8 cellular contexts compared by ENCODE assay signal in the genomic region with DNA sequence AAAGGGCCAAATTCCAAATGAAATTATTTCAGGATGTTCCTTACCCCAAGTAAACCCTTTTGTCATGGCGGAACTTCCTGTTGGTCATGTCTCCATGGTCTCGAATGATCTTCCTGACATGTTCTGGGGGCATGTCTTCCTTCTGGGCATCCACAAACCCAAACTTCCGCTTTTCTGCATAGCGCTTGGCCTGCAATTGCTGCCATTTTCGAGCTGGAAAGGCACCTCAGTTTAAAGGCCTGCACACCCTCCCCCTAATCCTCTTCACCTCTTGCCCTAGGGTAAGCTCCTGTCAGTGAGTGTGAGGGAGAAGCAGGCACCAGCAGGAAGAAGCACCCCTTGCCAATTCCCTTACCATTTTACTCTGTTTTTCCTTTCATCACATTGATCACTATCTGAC. TPM values are rescaled to one million over a fixed set of nuclear protein-coding genes. Genes with fewer than 3 reads are reported as not detected.
A peak's percentile ranks its signal among the peaks of the same experiment; 100 is the strongest.
DNase-seq lines count a peak whose midpoint lies in the region; ATAC-seq, FAIRE-seq and TF ChIP-seq lines count a peak whose summit lies in the region.

No MANE protein-coding gene starts in this region.

- H3K27ac ChIP-seq in ACC112 (ENCODE audit: low read depth, low read length): no peak overlapping the region
- H3K27ac ChIP-seq in K562 (ENCODE audit: extremely low read depth, low read depth, low read length): peak overlapping the region; percentile 84; the same call in 1 of the 3 replicates

- 42% methylated on average over 5 of the region's 5 CpGs for WGBS in K562 (ENCODE audit: insufficient coverage, low coverage, missing lambda C conversion rate)

- H3K79me2 ChIP-seq in ACC112 (ENCODE audit: control insufficient read depth, insufficient read depth, low read length, unreplicated experiment): peaks cover 47% of the 10 kb centered on the region
- H3K79me2 ChIP-seq in K562 (ENCODE audit: control insufficient read depth, insufficient read depth, low read length): peaks cover 46% of the 10 kb centered on the region

- peaks cover 4% of the 10 kb centered on the region for H3K9me1 ChIP-seq in K562 (ENCODE audit: control insufficient read depth, insufficient read depth, low read length)

- in situ Hi-C loops in K562 (cut with MboI): no loop called here

- peak overlapping the region; percentile 86 to 94; a peak in 3 of 4 replicates for H3K9ac ChIP-seq in K562 (ENCODE audit: insufficient read depth in 1 of 2, low read depth in 2 of 2, low read length in 2 of 2)

- H3K36me3 ChIP-seq in ACC112 (ENCODE audit: insufficient read depth, low read length) (peaks cover 49% of the 10 kb centered on the region), K562 (ENCODE audit: control insufficient read depth, insufficient read depth, low read length) (peaks cover 51% of the 10 kb centered on the region)

- peaks cover 13% of the 10 kb centered on the region; the same call in 1 of the 2 replicates for H4K20me1 ChIP-seq in K562 (replicated peaks; ENCODE audit: control insufficient read depth, insufficient read depth, low read length)

- peak overlapping the region; percentile 87 for H3K4me2 ChIP-seq in K562 (ENCODE audit: insufficient read depth, low read length)

- TF ChIP-seq EP300 in K562 (IDR thresholded peaks at IDR 0.05; ENCODE audit: low read length): no peak

- POLR2A ChIA-PET in K562 (lab: Yijun Ruan, JAX): interaction anchor here (0.6 to 1.3 kb wide), 8 partner anchors 7 to 717 kb away, joined by 3 to 9 read pairs (median 3); partner anchors contain the start of gene MNT

- no peak for TF ChIP-seq RAD21 in K562 (CRISPR knock-in tag; conservative IDR thresholded peaks at IDR 0.05 in 1 of 2, IDR thresholded peaks at IDR 0.05 in 1 of 2)

- BruUV-seq in K562 (replicated peaks; lab: Mats Ljungman, UMichigan): no TSS peak

- TF ChIP-seq POLR2A in K562 (conservative IDR thresholded peaks at IDR 0.05): no peak

- H3K4me1 ChIP-seq in ACC112 (ENCODE audit: control insufficient read depth, insufficient read depth, low read length, unreplicated experiment) (peaks cover 6% of the 10 kb centered on the region), K562 (replicated peaks in 1 of 2; ENCODE audit: control insufficient read depth in 2 of 2, insufficient read depth in 2 of 2, low read length in 2 of 2) (peaks cover 6 to 11% of the 10 kb centered on the region in 2 experiments; a peak in 4 of 5 replicates)

- H3K9me3 ChIP-seq in K562 (replicated peaks; ENCODE audit: control insufficient read depth, insufficient read depth, low read depth, low read length): no peaks in the 10 kb centered on the region

- ATAC-seq in K562 (no peak), HG02840 (IDR thresholded peaks at IDR 0.05; ENCODE audit: low FRiP score, unreplicated experiment) (no peak)

- DNase-seq in Jurkat, Clone E6-1 (ENCODE audit: low read depth, low spot score): no peak
- DNase-seq in K562 (ENCODE audit: extremely low read depth in 1 of 4, low spot score in 3 of 4) (no peak), midbrain (lab: John Stamatoyannopoulos, UW) (peak; percentile 0), DMS114 treated with DMSO at 0.1 percent for 48 hours (lab: John Stamatoyannopoulos, UW; ENCODE audit: unreplicated experiment) (no peak), NCI-H446 treated with DMSO at 0.1 percent for 48 hours (lab: John Stamatoyannopoulos, UW) (no peak), HK-2 (ENCODE audit: unreplicated experiment) (no peak)

- H3K27me3 ChIP-seq in ACC112 (ENCODE audit: insufficient read depth, low read length): no peaks in the 10 kb centered on the region
- H3K27me3 ChIP-seq in K562 (ENCODE audit: control insufficient read depth in 2 of 2, insufficient read depth in 2 of 2, low read length in 2 of 2): no peaks in the 10 kb centered on the region

- no peak for TF ChIP-seq CTCF in K562 (IDR thresholded peaks at IDR 0.05 in 2 of 3, conservative IDR thresholded peaks at IDR 0.05 in 1 of 3; ENCODE audit: insufficient read depth in 2 of 3, low read depth in 1 of 3, low read length in 3 of 3)

- CTCF ChIA-PET in K562 (lab: Yijun Ruan, JAX; ENCODE audit: low intra/inter-chr PET ratio): no interaction called here

- H3K4me3 ChIP-seq in ACC112 (ENCODE audit: low read depth, low read length): peak overlapping the region; percentile 90
- H3K4me3 ChIP-seq in Jurkat, Clone E6-1 (ENCODE audit: low read length): peak overlapping the region; percentile 82
- H3K4me3 ChIP-seq in K562: peak overlapping the region; percentile 94

- no peak for FAIRE-seq in K562 (lab: Jason Lieb, UNC)

- intact Hi-C loops in K562 (cut with micrococcal nuclease): loop anchor here (5.0 kb wide), 1 partner anchor 34 kb away; no protein-coding TSS in a partner anchor

- H2AFZ ChIP-seq in ACC112 (ENCODE audit: low read length, unreplicated experiment): no peak overlapping the region
- H2AFZ ChIP-seq in K562 (ENCODE audit: low read depth, low read length): no peak overlapping the region

RNA-seq across cellular contexts. Expression of gene PRPF8, which starts 1.2 kb away (rescaled TPM):
- polyA plus RNA-seq in Jurkat, Clone E6-1 (2012; ENCODE audit: insufficient read depth, insufficient read length): 317 TPM
- 654 and 969 TPM in 2 replicates for total RNA-seq in K562 (2011; cell fraction: chromatin; rRNA removed; ENCODE audit: low replicate concordance)
- total RNA-seq in K562 (2011; cell fraction: nucleolus; rRNA removed): 322 and 340 TPM in 2 replicates
- total RNA-seq in K562 (2011; cell fraction: nucleoplasm; rRNA removed): 351 and 363 TPM in 2 replicates
- total RNA-seq in K562 (2014; rRNA removed) (85.9 and 111 TPM in 2 replicates), K562 (2014; rRNA removed; fragmentation: Illumina TruSeq; extraction: Trizol) (64.3 and 72.1 TPM in 2 replicates), K562 (2015; rRNA removed; fragmentation: Illumina TruSeq; extraction: Trizol) (64.6 and 74.2 TPM in 2 replicates), K562 (2021) (278 and 294 TPM in 2 replicates)
- polyA plus RNA-seq in K562 (2011; rRNA removed) (64.3 and 160 TPM in 2 replicates), K562 (2014; fragmentation: Illumina TruSeq; extraction: Trizol) (208 and 224 TPM in 2 replicates), K562 (2014; fragmentation: Nextera tagmentation; extraction: Ambion mirVana) (100 to 1,000 TPM; 128 to 174 TPM), K562 (2014; rRNA removed) (77.2 and 85.9 TPM in 2 replicates)
- 111 and 123 TPM in 2 replicates for polyA plus RNA-seq in K562 (2011; cell fraction: cytosol; rRNA removed)
- polyA plus RNA-seq in K562 (2011; cell fraction: nucleus; rRNA removed): 279 and 287 TPM in 2 replicates
- 137 and 179 TPM in 2 replicates for polyA plus RNA-seq in K562 (2012)
- polyA minus RNA-seq in K562 (2011; rRNA and poly(A)+ RNA removed): 219 and 329 TPM in 2 replicates
- polyA minus RNA-seq in K562 (2011; cell fraction: cytosol; rRNA and poly(A)+ RNA removed): 406 and 503 TPM in 2 replicates
- polyA minus RNA-seq in K562 (2011; cell fraction: nucleus; rRNA and poly(A)+ RNA removed): 87.5 and 163 TPM in 2 replicates

RNA-seq across cellular contexts. Expression of gene TLCD2, which starts 26.7 kb away (rescaled TPM):
- not detected for polyA plus RNA-seq in Jurkat, Clone E6-1 (2012; ENCODE audit: insufficient read depth, insufficient read length)
- total RNA-seq in K562 (2011; cell fraction: chromatin; rRNA removed; ENCODE audit: low replicate concordance): 1.2 and 1.5 TPM in 2 replicates
- total RNA-seq in K562 (2011; cell fraction: nucleolus; rRNA removed): 1.1 and 1.2 TPM in 2 replicates
- 1.2 and 1.5 TPM in 2 replicates for total RNA-seq in K562 (2011; cell fraction: nucleoplasm; rRNA removed)
- total RNA-seq in K562 (2014; rRNA removed) (0.45 and 0.54 TPM in 2 replicates), K562 (2014; rRNA removed; fragmentation: Illumina TruSeq; extraction: Trizol) (0.64 and 0.65 TPM in 2 replicates), K562 (2015; rRNA removed; fragmentation: Illumina TruSeq; extraction: Trizol) (0.76 and 0.98 TPM in 2 replicates), K562 (2021) (0.78 and 0.89 TPM in 2 replicates)
- polyA plus RNA-seq in K562 (2011; rRNA removed) (0.46 and 0.50 TPM in 2 replicates), K562 (2014; fragmentation: Illumina TruSeq; extraction: Trizol) (0.58 and 0.64 TPM in 2 replicates), K562 (2014; fragmentation: Nextera tagmentation; extraction: Ambion mirVana) (under 1 TPM; 0.10 to 0.13 TPM), K562 (2014; rRNA removed) (0.73 and 1.0 TPM in 2 replicates)
- polyA plus RNA-seq in K562 (2011; cell fraction: cytosol; rRNA removed): 0.49 and 0.53 TPM in 2 replicates
- 0.39 and 0.54 TPM in 2 replicates for polyA plus RNA-seq in K562 (2011; cell fraction: nucleus; rRNA removed)
- 0.89 and 4.5 TPM in 2 replicates for polyA plus RNA-seq in K562 (2012)
- polyA minus RNA-seq in K562 (2011; rRNA and poly(A)+ RNA removed): 0.72 and 0.81 TPM in 2 replicates
- 0.48 and 0.73 TPM in 2 replicates for polyA minus RNA-seq in K562 (2011; cell fraction: cytosol; rRNA and poly(A)+ RNA removed)
- 0.40 and 0.56 TPM in 2 replicates for polyA minus RNA-seq in K562 (2011; cell fraction: nucleus; rRNA and poly(A)+ RNA removed)

RNA-seq across cellular contexts. Expression of gene RILP, which starts 33.8 kb away (rescaled TPM):
- 9.7 TPM for polyA plus RNA-seq in Jurkat, Clone E6-1 (2012; ENCODE audit: insufficient read depth, insufficient read length)
- 15.7 and 47.1 TPM in 2 replicates for total RNA-seq in K562 (2011; cell fraction: chromatin; rRNA removed; ENCODE audit: low replicate concordance)
- 41.4 and 44.9 TPM in 2 replicates for total RNA-seq in K562 (2011; cell fraction: nucleolus; rRNA removed)
- total RNA-seq in K562 (2011; cell fraction: nucleoplasm; rRNA removed): 19.0 and 24.0 TPM in 2 replicates
- total RNA-seq in K562 (2014; rRNA removed) (54.9 and 66.3 TPM in 2 replicates), K562 (2014; rRNA removed; fragmentation: Illumina TruSeq; extraction: Trizol) (14.1 and 15.3 TPM in 2 replicates), K562 (2015; rRNA removed; fragmentation: Illumina TruSeq; extraction: Trizol) (27.8 and 27.9 TPM in 2 replicates), K562 (2021) (41.3 and 45.4 TPM in 2 replicates)
- polyA plus RNA-seq in K562 (2011; rRNA removed) (22.8 and 23.0 TPM in 2 replicates), K562 (2014; fragmentation: Illumina TruSeq; extraction: Trizol) (29.9 and 40.4 TPM in 2 replicates), K562 (2014; fragmentation: Nextera tagmentation; extraction: Ambion mirVana) (1 to 10 TPM in 1 of 2 experiments, under 1 TPM in 1; 0.75 to 2.2 TPM), K562 (2014; rRNA removed) (43.4 and 46.6 TPM in 2 replicates)
- 18.3 and 40.5 TPM in 2 replicates for polyA plus RNA-seq in K562 (2011; cell fraction: cytosol; rRNA removed)
- polyA plus RNA-seq in K562 (2011; cell fraction: nucleus; rRNA removed): 40.5 and 69.5 TPM in 2 replicates
- polyA plus RNA-seq in K562 (2012): 30.0 and 68.3 TPM in 2 replicates
- polyA minus RNA-seq in K562 (2011; rRNA and poly(A)+ RNA removed): 6.7 and 9.9 TPM in 2 replicates
- 13.5 and 15.9 TPM in 2 replicates for polyA minus RNA-seq in K562 (2011; cell fraction: cytosol; rRNA and poly(A)+ RNA removed)
- polyA minus RNA-seq in K562 (2011; cell fraction: nucleus; rRNA and poly(A)+ RNA removed): 11.6 and 14.0 TPM in 2 replicates

RNA-seq across cellular contexts. Expression of gene SCARF1, which starts 38.0 kb away (rescaled TPM):
- polyA plus RNA-seq in Jurkat, Clone E6-1 (2012; ENCODE audit: insufficient read depth, insufficient read length): not detected
- 3.7 and 12.1 TPM in 2 replicates for total RNA-seq in K562 (2011; cell fraction: chromatin; rRNA removed; ENCODE audit: low replicate concordance)
- total RNA-seq in K562 (2011; cell fraction: nucleolus; rRNA removed): 6.1 and 10.0 TPM in 2 replicates
- total RNA-seq in K562 (2011; cell fraction: nucleoplasm; rRNA removed): 5.3 and 5.6 TPM in 2 replicates
- 0.57 and 0.95 TPM in 2 replicates for total RNA-seq in K562 (2014; rRNA removed)
- total RNA-seq in K562 (2014; rRNA removed; fragmentation: Illumina TruSeq; extraction: Trizol): 0.19 and 0.36 TPM in 2 replicates
- 0.75 and 0.94 TPM in 2 replicates for total RNA-seq in K562 (2015; rRNA removed; fragmentation: Illumina TruSeq; extraction: Trizol)
- total RNA-seq in K562 (2021): 1.0 and 1.5 TPM in 2 replicates
- 0.63 and 1.0 TPM in 2 replicates for polyA plus RNA-seq in K562 (2011; rRNA removed)
- polyA plus RNA-seq in K562 (2011; cell fraction: cytosol; rRNA removed): 0.62 and 1.4 TPM in 2 replicates
- polyA plus RNA-seq in K562 (2011; cell fraction: nucleus; rRNA removed): 5.9 and 9.9 TPM in 2 replicates
- polyA plus RNA-seq in K562 (2012): 1.3 and 6.9 TPM in 2 replicates
- 0.16 and 0.44 TPM in 2 replicates for polyA plus RNA-seq in K562 (2014; fragmentation: Illumina TruSeq; extraction: Trizol)
- polyA plus RNA-seq in K562 (2014; fragmentation: Nextera tagmentation; extraction: Ambion mirVana): under 1 TPM; 0.04 to 0.08 TPM
- polyA plus RNA-seq in K562 (2014; rRNA removed): 0.80 and 2.1 TPM in 2 replicates
- polyA minus RNA-seq in K562 (2011; rRNA and poly(A)+ RNA removed): 0.09 and 0.25 TPM in 2 replicates
- 0.67 and 1.0 TPM in 2 replicates for polyA minus RNA-seq in K562 (2011; cell fraction: cytosol; rRNA and poly(A)+ RNA removed)
- polyA minus RNA-seq in K562 (2011; cell fraction: nucleus; rRNA and poly(A)+ RNA removed): 1.6 and 1.9 TPM in 2 replicates

RNA-seq across cellular contexts. Expression of gene WDR81, which starts 41.0 kb away (rescaled TPM):
- polyA plus RNA-seq in Jurkat, Clone E6-1 (2012; ENCODE audit: insufficient read depth, insufficient read length): 9.3 TPM
- 13.5 and 42.5 TPM in 2 replicates for total RNA-seq in K562 (2011; cell fraction: chromatin; rRNA removed; ENCODE audit: low replicate concordance)
- 29.2 and 35.2 TPM in 2 replicates for total RNA-seq in K562 (2011; cell fraction: nucleolus; rRNA removed)
- total RNA-seq in K562 (2011; cell fraction: nucleoplasm; rRNA removed): 14.9 and 15.0 TPM in 2 replicates
- 11.1 and 12.5 TPM in 2 replicates for total RNA-seq in K562 (2014; rRNA removed)
- total RNA-seq in K562 (2014; rRNA removed; fragmentation: Illumina TruSeq; extraction: Trizol): 0.89 and 1.7 TPM in 2 replicates
- 4.3 and 5.3 TPM in 2 replicates for total RNA-seq in K562 (2015; rRNA removed; fragmentation: Illumina TruSeq; extraction: Trizol)
- total RNA-seq in K562 (2021): 13.0 and 17.1 TPM in 2 replicates
- polyA plus RNA-seq in K562 (2011; rRNA removed): 2.7 and 5.1 TPM in 2 replicates
- 5.3 and 9.9 TPM in 2 replicates for polyA plus RNA-seq in K562 (2011; cell fraction: cytosol; rRNA removed)
- 26.4 and 53.6 TPM in 2 replicates for polyA plus RNA-seq in K562 (2011; cell fraction: nucleus; rRNA removed)
- 8.7 and 12.9 TPM in 2 replicates for polyA plus RNA-seq in K562 (2012)
- polyA plus RNA-seq in K562 (2014; fragmentation: Illumina TruSeq; extraction: Trizol): 3.3 and 9.0 TPM in 2 replicates
- polyA plus RNA-seq in K562 (2014; fragmentation: Nextera tagmentation; extraction: Ambion mirVana): under 1 TPM; 0.01 to 0.04 TPM
- polyA plus RNA-seq in K562 (2014; rRNA removed): 12.2 and 12.9 TPM in 2 replicates
- 1.3 and 3.6 TPM in 2 replicates for polyA minus RNA-seq in K562 (2011; rRNA and poly(A)+ RNA removed)
- polyA minus RNA-seq in K562 (2011; cell fraction: cytosol; rRNA and poly(A)+ RNA removed): 10.1 and 18.5 TPM in 2 replicates
- 9.9 and 15.3 TPM in 2 replicates for polyA minus RNA-seq in K562 (2011; cell fraction: nucleus; rRNA and poly(A)+ RNA removed)
